ENCODE assay signal across 9 cellular contexts in genomic region chrX:101417190-101417589, GRCh38. TPM values are rescaled to one million over a fixed set of nuclear protein-coding genes. Genes with fewer than 3 reads are reported as not detected.
DNase-seq lines count a peak whose midpoint lies in the region; ATAC-seq and TF ChIP-seq lines count a peak whose summit lies in the region.
"Had no signal": no experiment of that assay in that cellular context is flagged by ENCODE, and none has a peak within 500 bp of the region (broad histone marks: within the 10 kb centered on the region; RNA-seq: fewer than 3 reads in every experiment).

No MANE protein-coding gene starts in this region.

- intact Hi-C loops in left lung (cut with DNase I): no loop called here

- no peak overlapping the region for H3K4me3 ChIP-seq in left lung

- H3K9me3 Mint-ChIP-seq in IgD-negative memory B cell: no peaks in the 10 kb centered on the region
- no peaks in the 10 kb centered on the region for H3K9me3 Mint-ChIP-seq in activated T-helper 17 cell treated with anti-CD3 and anti-CD28 coated beads, Interleukin-2, amount 50 U/mL, for 72 hours
- no peaks in the 10 kb centered on the region for H3K9me3 Mint-ChIP-seq in stimulated activated naive CD8-positive, alpha-beta T cell treated with anti-CD3 and anti-CD28 coated beads, Interleukin-15, amount 100 ng/mL, for 72 hours

- no peak for ATAC-seq in activated T-helper 17 cell treated with anti-CD3 and anti-CD28 coated beads, Interleukin-2, amount 50 U/mL, for 72 hours (replicated peaks)
- ATAC-seq in left lung (no peak), GM21381 (IDR thresholded peaks at IDR 0.05; ENCODE audit: unreplicated experiment) (no peak), GM19463 (IDR thresholded peaks at IDR 0.05; ENCODE audit: unreplicated experiment) (no peak)
- ATAC-seq in stimulated activated naive CD8-positive, alpha-beta T cell treated with anti-CD3 and anti-CD28 coated beads, Interleukin-15, amount 100 ng/mL, for 72 hours: no peak
- ATAC-seq: HepG2 had no signal

- peaks cover 2 to 7% of the 10 kb centered on the region in 2 donors for H3K4me1 ChIP-seq in left lung

- H3K27me3 Mint-ChIP-seq in IgD-negative memory B cell: peaks cover 6% of the 10 kb centered on the region
- no peaks in the 10 kb centered on the region for H3K27me3 Mint-ChIP-seq in activated T-helper 17 cell treated with anti-CD3 and anti-CD28 coated beads, Interleukin-2, amount 50 U/mL, for 72 hours
- H3K27me3 Mint-ChIP-seq in stimulated activated naive CD8-positive, alpha-beta T cell treated with anti-CD3 and anti-CD28 coated beads, Interleukin-15, amount 100 ng/mL, for 72 hours: no peaks in the 10 kb centered on the region

- H3K27ac Mint-ChIP-seq in IgD-negative memory B cell: peak overlapping the region in 2 of 3 donors; percentile 86 to 88
- H3K27ac Mint-ChIP-seq in activated T-helper 17 cell treated with anti-CD3 and anti-CD28 coated beads, Interleukin-2, amount 50 U/mL, for 72 hours: peak overlapping the region; percentile 99
- peak overlapping the region; percentile 99 for H3K27ac Mint-ChIP-seq in stimulated activated naive CD8-positive, alpha-beta T cell treated with anti-CD3 and anti-CD28 coated beads, Interleukin-15, amount 100 ng/mL, for 72 hours

- H3K36me3 ChIP-seq in left lung: peaks cover 0 to 10% of the 10 kb centered on the region in 2 donors

- peak overlapping the region in 3 of 4 donors; percentile 61 to 86 (median 69) for H3K4me3 Mint-ChIP-seq in IgD-negative memory B cell
- peak overlapping the region; percentile 91 for H3K4me3 Mint-ChIP-seq in activated T-helper 17 cell treated with anti-CD3 and anti-CD28 coated beads, Interleukin-2, amount 50 U/mL, for 72 hours
- H3K4me3 Mint-ChIP-seq in stimulated activated naive CD8-positive, alpha-beta T cell treated with anti-CD3 and anti-CD28 coated beads, Interleukin-15, amount 100 ng/mL, for 72 hours: peak overlapping the region; percentile 91 to 96

- no peaks in the 10 kb centered on the region for H3K9me3 ChIP-seq in left lung

- peaks cover 13 to 27% (median 17%) of the 10 kb centered on the region in 3 donors for H3K4me1 Mint-ChIP-seq in IgD-negative memory B cell
- H3K4me1 Mint-ChIP-seq in activated T-helper 17 cell treated with anti-CD3 and anti-CD28 coated beads, Interleukin-2, amount 50 U/mL, for 72 hours: peaks cover 35% of the 10 kb centered on the region
- H3K4me1 Mint-ChIP-seq in stimulated activated naive CD8-positive, alpha-beta T cell treated with anti-CD3 and anti-CD28 coated beads, Interleukin-15, amount 100 ng/mL, for 72 hours: peaks cover 59% of the 10 kb centered on the region

- peak overlapping the region; percentile 90 to 92 for H3K27ac ChIP-seq in left lung

- DNase-seq in left lung (no peak), COR-L47 (lab: John Stamatoyannopoulos, UW) (no peak)
- no peak for DNase-seq in stimulated activated naive CD8-positive, alpha-beta T cell treated with anti-CD3 and anti-CD28 coated beads, Interleukin-15, amount 100 ng/mL, for 72 hours
- DNase-seq: activated gamma-delta T cell treated with Interleukin-2 at 50 U/mL for 16 hours had no signal

- H3K27me3 ChIP-seq in left lung: no peaks in the 10 kb centered on the region

- H3K36me3 Mint-ChIP-seq in IgD-negative memory B cell: peaks cover under 1% of the 10 kb centered on the region
- peaks cover 17% of the 10 kb centered on the region for H3K36me3 Mint-ChIP-seq in activated T-helper 17 cell treated with anti-CD3 and anti-CD28 coated beads, Interleukin-2, amount 50 U/mL, for 72 hours (ENCODE audit: low read depth)

- no peak for TF ChIP-seq CTCF in left lung (IDR thresholded peaks at IDR 0.05)

RNA-seq across cellular contexts. Expression of gene HNRNPH2, which starts 9.2 kb away (rescaled TPM):
- polyA plus RNA-seq in IgD-negative memory B cell: 74.2 TPM
- total RNA-seq in activated T-helper 17 cell treated with anti-CD3 and anti-CD28 coated beads, Interleukin-2, amount 50 U/mL, for 72 hours: 10 to 100 TPM; 25.1 to 39.1 TPM
- total RNA-seq in left lung: 10 to 100 TPM; 66.2 to 71.5 TPM

RNA-seq across cellular contexts. Expression of gene GLA, which starts 9.5 kb away (rescaled TPM):
- 17.9 TPM for polyA plus RNA-seq in IgD-negative memory B cell
- total RNA-seq in activated T-helper 17 cell treated with anti-CD3 and anti-CD28 coated beads, Interleukin-2, amount 50 U/mL, for 72 hours: 10 to 100 TPM; 64.9 to 67.2 TPM
- total RNA-seq in left lung: 10 to 100 TPM; 30.1 to 57.7 TPM

RNA-seq across cellular contexts. Expression of gene RPL36A, which starts 26.4 kb away (rescaled TPM):
- polyA plus RNA-seq in IgD-negative memory B cell: 2,145 TPM
- total RNA-seq in activated T-helper 17 cell treated with anti-CD3 and anti-CD28 coated beads, Interleukin-2, amount 50 U/mL, for 72 hours: 100 to 1,000 TPM; 197 to 307 TPM
- total RNA-seq in left lung: 100 to 1,000 TPM; 127 to 169 TPM

RNA-seq across cellular contexts. Expression of gene BTK, which starts 31.2 kb away (rescaled TPM):
- 113 TPM for polyA plus RNA-seq in IgD-negative memory B cell
- 1 to 10 TPM in 1 of 2 donors, under 1 TPM in 1; 0.48 to 1.7 TPM for total RNA-seq in activated T-helper 17 cell treated with anti-CD3 and anti-CD28 coated beads, Interleukin-2, amount 50 U/mL, for 72 hours
- total RNA-seq in left lung: 10 to 100 TPM; 17.9 to 26.6 TPM
- total RNA-seq: HepG2 had no signal
- polyA plus RNA-seq: HepG2 had no signal
